Comparison of ENCODE assay signal across 1 cellular context in genomic region chr2:113219525-113219888, GRCh38.
TF ChIP-seq lines count a peak whose summit lies in the region.

No MANE protein-coding gene starts in this region.

TF ChIP-seq in HepG2, 621 proteins besides CTCF, POLR2A, EP300 and RAD21:
- TF ChIP-seq ZC3H13 (CRISPR knock-in tag; IDR thresholded peaks at IDR 0.05) (no peak), ZKSCAN8 (CRISPR knock-in tag; IDR thresholded peaks at IDR 0.05; ENCODE audit: borderline replicate concordance) (peak; percentile 4; the same call in 1 of the 2 replicates), SRF (IDR thresholded peaks at IDR 0.05; ENCODE audit: low read depth, low read length) (peak; percentile 43; the same call in 1 of the 2 replicates), ZNF556 (CRISPR knock-in tag; IDR thresholded peaks at IDR 0.05; ENCODE audit: borderline replicate concordance) (0 out of 2 replicates have a peak, but pooled peaks have one; percentile 35), ERF (CRISPR knock-in tag; IDR thresholded peaks at IDR 0.05) (no peak), SUZ12 (IDR thresholded peaks at IDR 0.05; ENCODE audit: low read depth, low read length) (no peak), MAFK (conservative IDR thresholded peaks at IDR 0.05 in 1 of 2, IDR thresholded peaks at IDR 0.05 in 1 of 2; ENCODE audit: low read length in 2 of 2) (peak in 1 of 2 experiments; percentile 51; a peak in 2 of 4 replicates), RBAK (CRISPR knock-in tag; IDR thresholded peaks at IDR 0.05) (no peak), EHMT2 (IDR thresholded peaks at IDR 0.05; ENCODE audit: borderline replicate concordance, low read depth, low read length) (0 out of 2 replicates have a peak, but pooled peaks have one; percentile 10), KMT2A (CRISPR knock-in tag; IDR thresholded peaks at IDR 0.05) (no peak; the same call in 1 of the 2 replicates), POLR2AphosphoS2 (IDR thresholded peaks at IDR 0.05; ENCODE audit: low read depth, low read length) (no peak), SSRP1 (CRISPR knock-in tag; IDR thresholded peaks at IDR 0.05) (0 out of 2 replicates have a peak, but pooled peaks have one; percentile 1), ZNF350 (CRISPR knock-in tag; IDR thresholded peaks at IDR 0.05; ENCODE audit: borderline replicate concordance, low read depth) (peak; percentile 74), HDAC2 (CRISPR knock-in tag; IDR thresholded peaks at IDR 0.05) (no peak), MAZ (IDR thresholded peaks at IDR 0.05; ENCODE audit: borderline replicate concordance, low read depth, low read length) (0 out of 2 replicates have a peak, but pooled peaks have one; percentile 8), MAZ (CRISPR knock-in tag; IDR thresholded peaks at IDR 0.05; ENCODE audit: low read depth) (peak; percentile 66; the same call in 1 of the 2 replicates), HNF1A (IDR thresholded peaks at IDR 0.05; ENCODE audit: low read depth) (no peak), HNF1A (CRISPR knock-in tag; IDR thresholded peaks at IDR 0.05; ENCODE audit: borderline replicate concordance) (0 out of 2 replicates have a peak, but pooled peaks have one; percentile 4), ZNF142 (CRISPR knock-in tag; IDR thresholded peaks at IDR 0.05) (peak; percentile 7; the same call in 1 of the 2 replicates), FOXK1 (CRISPR knock-in tag; IDR thresholded peaks at IDR 0.05; ENCODE audit: borderline replicate concordance, low read depth) (no peak), ZNF331 (CRISPR knock-in tag; IDR thresholded peaks at IDR 0.05) (no peak), RBFOX2 (IDR thresholded peaks at IDR 0.05; ENCODE audit: low read depth, low read length) (peak; percentile 45; the same call in 1 of the 2 replicates)
TF ChIP-seq in HepG2: peak in this region for 11.
